In the genomic region with DNA sequence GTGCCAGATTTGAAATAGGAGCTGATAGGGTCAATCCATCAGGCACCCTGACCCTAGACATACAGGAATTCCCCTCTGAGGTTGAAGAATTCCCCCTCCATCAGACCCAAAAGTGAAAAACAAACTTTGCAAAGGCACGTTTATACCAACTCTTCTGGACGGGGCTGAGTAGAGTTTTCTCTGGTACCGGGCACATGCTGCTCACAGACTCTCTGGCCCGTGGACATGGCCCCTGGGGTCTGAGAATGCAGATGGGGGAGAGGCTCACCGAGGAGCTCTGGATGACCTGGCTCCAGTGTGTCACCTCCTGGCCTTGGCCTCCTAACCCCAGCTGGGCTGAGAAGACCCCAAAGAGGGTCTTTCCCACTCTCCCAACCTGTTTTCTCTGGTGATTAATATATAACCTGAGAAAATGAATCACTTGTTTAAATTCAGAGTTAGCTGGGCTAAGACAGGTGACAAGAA, we compare ENCODE assay signal across 20 cellular contexts. TPM values are rescaled to one million over a fixed set of nuclear protein-coding genes. Genes with fewer than 3 reads are reported as not detected.
DNase-seq lines count a peak whose midpoint lies in the region; ATAC-seq and TF ChIP-seq lines count a peak whose summit lies in the region.
"Had no signal": no experiment of that assay in that cellular context is flagged by ENCODE, and none has a peak within 500 bp of the region (broad histone marks: within the 10 kb centered on the region; RNA-seq: fewer than 3 reads in every experiment).

No MANE protein-coding gene starts in this region.

- H3K27ac Mint-ChIP-seq in activated CD8-positive, alpha-beta T cell treated with anti-CD3 and anti-CD28 coated beads for 36 hours = no peak overlapping the region
- H3K27ac Mint-ChIP-seq in activated CD8-positive, alpha-beta T cell treated with anti-CD3 and anti-CD28 coated beads, Interleukin-2, amount 10 ng/mL, durations not matched to agents 7 days and 5 days = no peak overlapping the region
- peak overlapping the region; percentile 65 for H3K27ac Mint-ChIP-seq in stimulated activated effector memory CD8-positive, alpha-beta T cell treated with anti-CD3 and anti-CD28 coated beads, Interleukin-12 subunit alpha, Interleukin-12 subunit beta, amount 100 ng/mL, for 72 hours
- H3K27ac Mint-ChIP-seq: activated CD4-positive, alpha-beta memory T cell treated with anti-CD3 and anti-CD28 coated beads, Interleukin-2, amount 10 ng/mL, durations not matched to agents 7 days and 5 days; activated T-helper 2 cell treated with anti-CD3 and anti-CD28 coated beads, Interferon-gamma antibody, Interleukin-2, Interleukin-4, amounts not matched to agents 10 μg/mL and 5 μg/mL and 100 μg/mL, durations not matched to agents 14 hours and 24 hours and 36 hours had no signal

- no peak for TF ChIP-seq POLR2A in esophagus squamous epithelium (IDR thresholded peaks at IDR 0.05)

- no peaks in the 10 kb centered on the region for H3K36me3 ChIP-seq in esophagus squamous epithelium
- H3K36me3 ChIP-seq: left ventricle myocardium inferior, right atrium auricular region, tibial artery had no signal

- H3K9me3 ChIP-seq in esophagus squamous epithelium = no peaks in the 10 kb centered on the region
- H3K9me3 ChIP-seq: mucosa of descending colon, right atrium auricular region, tibial artery had no signal

- ATAC-seq in activated CD8-positive, alpha-beta T cell treated with anti-CD3 and anti-CD28 coated beads for 36 hours = peak; percentile 62
- no peak for ATAC-seq in activated CD8-positive, alpha-beta T cell treated with anti-CD3 and anti-CD28 coated beads, Interleukin-2, amount 10 ng/mL, durations not matched to agents 7 days and 5 days
- peak; percentile 52 for ATAC-seq in GM21825 (IDR thresholded peaks at IDR 0.05; ENCODE audit: unreplicated experiment)
- peak; percentile 76 for ATAC-seq in stimulated activated effector memory CD8-positive, alpha-beta T cell treated with anti-CD3 and anti-CD28 coated beads, Interleukin-12 subunit alpha, Interleukin-12 subunit beta, amount 100 ng/mL, for 72 hours
- no peak for ATAC-seq in HG03108 (IDR thresholded peaks at IDR 0.05; ENCODE audit: unreplicated experiment)
- ATAC-seq: mucosa of descending colon had no signal

- H3K36me3 Mint-ChIP-seq in activated CD8-positive, alpha-beta T cell treated with anti-CD3 and anti-CD28 coated beads for 36 hours (ENCODE audit: low read depth) = peaks cover 4% of the 10 kb centered on the region
- peaks cover 6% of the 10 kb centered on the region for H3K36me3 Mint-ChIP-seq in activated CD8-positive, alpha-beta T cell treated with anti-CD3 and anti-CD28 coated beads, Interleukin-2, amount 10 ng/mL, durations not matched to agents 7 days and 5 days (ENCODE audit: low read depth)
- no peaks in the 10 kb centered on the region for H3K36me3 Mint-ChIP-seq in stimulated activated effector memory CD8-positive, alpha-beta T cell treated with anti-CD3 and anti-CD28 coated beads, Interleukin-12 subunit alpha, Interleukin-12 subunit beta, amount 100 ng/mL, for 72 hours

- H3K9me3 Mint-ChIP-seq in activated CD8-positive, alpha-beta T cell treated with anti-CD3 and anti-CD28 coated beads for 36 hours = peaks cover 9% of the 10 kb centered on the region
- H3K9me3 Mint-ChIP-seq in activated CD8-positive, alpha-beta T cell treated with anti-CD3 and anti-CD28 coated beads, Interleukin-2, amount 10 ng/mL, durations not matched to agents 7 days and 5 days (ENCODE audit: insufficient read depth) = peaks cover 8% of the 10 kb centered on the region
- H3K9me3 Mint-ChIP-seq in stimulated activated effector memory CD8-positive, alpha-beta T cell treated with anti-CD3 and anti-CD28 coated beads, Interleukin-12 subunit alpha, Interleukin-12 subunit beta, amount 100 ng/mL, for 72 hours = peaks cover 4% of the 10 kb centered on the region

- 46 to 51% methylated on average over 5 of the region's 5 CpGs for WGBS in esophagus squamous epithelium, 2 donors

- TF ChIP-seq CTCF in activated CD8-positive, alpha-beta T cell treated with anti-CD3 and anti-CD28 coated beads for 36 hours (IDR thresholded peaks at IDR 0.05) = no peak
- TF ChIP-seq CTCF in esophagus squamous epithelium (IDR thresholded peaks at IDR 0.05) = no peak

- peak; percentile 11 for DNase-seq in activated CD8-positive, alpha-beta T cell treated with anti-CD3 and anti-CD28 coated beads for 36 hours
- no peak for DNase-seq in activated CD8-positive, alpha-beta T cell treated with anti-CD3 and anti-CD28 coated beads, Interleukin-2, amount 10 ng/mL, durations not matched to agents 7 days and 5 days
- peak; percentile 35 to 36 for DNase-seq in activated T-cell treated with anti-CD3 and anti-CD28 coated beads, Interleukin-2, amount 50 U/mL, for 48 hours
- DNase-seq in stimulated activated effector memory CD8-positive, alpha-beta T cell treated with anti-CD3 and anti-CD28 coated beads, Interleukin-12 subunit alpha, Interleukin-12 subunit beta, amount 100 ng/mL, for 72 hours (ENCODE audit: low spot score in 2 of 2) = no peak
- DNase-seq in NCI-H187 treated with DMSO at 0.1 percent for 48 hours (lab: John Stamatoyannopoulos, UW) = no peak
- no peak for DNase-seq in esophagus squamous epithelium (lab: John Stamatoyannopoulos, UW)
- DNase-seq: activated CD4-positive, alpha-beta memory T cell treated with anti-CD3 and anti-CD28 coated beads, Interleukin-2, amount 10 ng/mL, durations not matched to agents 7 days and 5 days; effector CD8-positive, alpha-beta T cell; glutamatergic neuron; left ventricle myocardium inferior; mucosa of descending colon; NCI-H1092 treated with DMSO at 0.1 percent for 48 hours; NCI-H69; Right ventricle myocardium superior; tibial artery had no signal

- H3K27ac ChIP-seq in esophagus squamous epithelium = no peak overlapping the region
- H3K27ac ChIP-seq: left ventricle myocardium inferior, right atrium auricular region, tibial artery had no signal

- no peak overlapping the region for H3K4me3 ChIP-seq in esophagus squamous epithelium
- H3K4me3 ChIP-seq: BLaER1 treated with 17β-estradiol and CSF1 and Interleukin-3, amounts not matched to agents 10 nM and 100 nM; left ventricle myocardium inferior; mucosa of descending colon; right atrium auricular region; tibial artery had no signal

- H3K4me1 ChIP-seq in esophagus squamous epithelium = peaks cover 0 to 12% (median 10%) of the 10 kb centered on the region in 3 donors
- H3K4me1 ChIP-seq: tibial artery had no signal

- no peak overlapping the region for H3K4me3 Mint-ChIP-seq in activated CD8-positive, alpha-beta T cell treated with anti-CD3 and anti-CD28 coated beads for 36 hours
- H3K4me3 Mint-ChIP-seq in activated CD8-positive, alpha-beta T cell treated with anti-CD3 and anti-CD28 coated beads, Interleukin-2, amount 10 ng/mL, durations not matched to agents 7 days and 5 days = no peak overlapping the region
- no peak overlapping the region for H3K4me3 Mint-ChIP-seq in stimulated activated effector memory CD8-positive, alpha-beta T cell treated with anti-CD3 and anti-CD28 coated beads, Interleukin-12 subunit alpha, Interleukin-12 subunit beta, amount 100 ng/mL, for 72 hours
- H3K4me3 Mint-ChIP-seq: activated CD4-positive, alpha-beta memory T cell treated with anti-CD3 and anti-CD28 coated beads, Interleukin-2, amount 10 ng/mL, durations not matched to agents 7 days and 5 days had no signal

- H3K27me3 Mint-ChIP-seq in activated CD8-positive, alpha-beta T cell treated with anti-CD3 and anti-CD28 coated beads for 36 hours = no peaks in the 10 kb centered on the region
- no peaks in the 10 kb centered on the region for H3K27me3 Mint-ChIP-seq in activated CD8-positive, alpha-beta T cell treated with anti-CD3 and anti-CD28 coated beads, Interleukin-2, amount 10 ng/mL, durations not matched to agents 7 days and 5 days (ENCODE audit: low read depth)
- H3K27me3 Mint-ChIP-seq: activated CD4-positive, alpha-beta memory T cell treated with anti-CD3 and anti-CD28 coated beads, Interleukin-2, amount 10 ng/mL, durations not matched to agents 7 days and 5 days had no signal

- CTCF ChIA-PET in activated CD8-positive, alpha-beta T cell treated with anti-CD3 and anti-CD28 coated beads for 36 hours (lab: Charles Lee) = interaction anchor here (1.0 to 1.3 kb wide), 3 partner anchors 10 to 189 kb away, joined by 3 read pairs; no protein-coding TSS in a partner anchor
- CTCF ChIA-PET in activated CD8-positive, alpha-beta T cell treated with anti-CD3 and anti-CD28 coated beads, Interleukin-2, amount 10 ng/mL, durations not matched to agents 7 days and 5 days (lab: Charles Lee) = interaction anchor here (0.8 to 1.1 kb wide), 2 partner anchors 151 to 192 kb away, joined by 3 to 4 read pairs; no protein-coding TSS in a partner anchor

- peaks cover 15% of the 10 kb centered on the region for H3K4me1 Mint-ChIP-seq in activated CD8-positive, alpha-beta T cell treated with anti-CD3 and anti-CD28 coated beads for 36 hours (ENCODE audit: low read depth)
- H3K4me1 Mint-ChIP-seq in activated CD8-positive, alpha-beta T cell treated with anti-CD3 and anti-CD28 coated beads, Interleukin-2, amount 10 ng/mL, durations not matched to agents 7 days and 5 days (ENCODE audit: low read depth) = peaks cover 3% of the 10 kb centered on the region
- peaks cover 13% of the 10 kb centered on the region for H3K4me1 Mint-ChIP-seq in stimulated activated effector memory CD8-positive, alpha-beta T cell treated with anti-CD3 and anti-CD28 coated beads, Interleukin-12 subunit alpha, Interleukin-12 subunit beta, amount 100 ng/mL, for 72 hours

- intact Hi-C loops in activated CD8-positive, alpha-beta T cell treated with anti-CD3 and anti-CD28 coated beads for 36 hours (cut with micrococcal nuclease) = no loop called here
- intact Hi-C loops in esophagus squamous epithelium (cut with DNase I) = no loop called here

- POLR2A ChIA-PET in activated CD8-positive, alpha-beta T cell treated with anti-CD3 and anti-CD28 coated beads for 36 hours (lab: Charles Lee) = no interaction called here
- POLR2A ChIA-PET in activated CD8-positive, alpha-beta T cell treated with anti-CD3 and anti-CD28 coated beads, Interleukin-2, amount 10 ng/mL, durations not matched to agents 7 days and 5 days (lab: Charles Lee) = interaction anchor here (2.4 kb wide), 1 partner anchor 10 kb away, joined by 8 read pairs; no protein-coding TSS in a partner anchor

- H3K27me3 ChIP-seq in esophagus squamous epithelium = no peaks in the 10 kb centered on the region
- H3K27me3 ChIP-seq: BLaER1 treated with 17β-estradiol and CSF1 and Interleukin-3, amounts not matched to agents 10 nM and 100 nM; right atrium auricular region; tibial artery had no signal

RNA-seq across cellular contexts. Expression of a gene that starts 11.2 kb away (rescaled TPM):
- 1 to 10 TPM; 1.0 to 1.2 TPM for total RNA-seq in activated CD8-positive, alpha-beta T cell treated with anti-CD3 and anti-CD28 coated beads for 36 hours
- 1 to 10 TPM; 4.1 to 4.4 TPM for total RNA-seq in activated CD8-positive, alpha-beta T cell treated with anti-CD3 and anti-CD28 coated beads, Interleukin-2, amount 10 ng/mL, durations not matched to agents 7 days and 5 days
- 1 to 10 TPM in 1 of 4 donors, under 1 TPM in 2, not detected in 1; 0.27 to 1.1 (median 0.38) TPM for total RNA-seq in esophagus squamous epithelium

Comparison
In these comparisons a context has a peak if more than half of its experiments do, and no peak if none do; other contexts are left out.
1. ATAC-seq: peak in activated CD8-positive, alpha-beta T cell treated with anti-CD3 and anti-CD28 coated beads for 36 hours (single experiment), GM21825 (single experiment) and stimulated activated effector memory CD8-positive, alpha-beta T cell treated with anti-CD3 and anti-CD28 coated beads, Interleukin-12 subunit alpha, Interleukin-12 subunit beta, amount 100 ng/mL, for 72 hours (single experiment); none in activated CD8-positive, alpha-beta T cell treated with anti-CD3 and anti-CD28 coated beads, Interleukin-2, amount 10 ng/mL, durations not matched to agents 7 days and 5 days (single experiment) and HG03108 (single experiment).
2. DNase-seq: peak in activated CD8-positive, alpha-beta T cell treated with anti-CD3 and anti-CD28 coated beads for 36 hours (single experiment) and activated T-cell treated with anti-CD3 and anti-CD28 coated beads, Interleukin-2, amount 50 U/mL, for 48 hours (2 of 2); none in activated CD8-positive, alpha-beta T cell treated with anti-CD3 and anti-CD28 coated beads, Interleukin-2, amount 10 ng/mL, durations not matched to agents 7 days and 5 days (single experiment), stimulated activated effector memory CD8-positive, alpha-beta T cell treated with anti-CD3 and anti-CD28 coated beads, Interleukin-12 subunit alpha, Interleukin-12 subunit beta, amount 100 ng/mL, for 72 hours (0 of 2), NCI-H187 treated with DMSO at 0.1 percent for 48 hours (single experiment) and esophagus squamous epithelium (single experiment).